ENCODE assay signal across 14 cellular contexts in the genomic region with DNA sequence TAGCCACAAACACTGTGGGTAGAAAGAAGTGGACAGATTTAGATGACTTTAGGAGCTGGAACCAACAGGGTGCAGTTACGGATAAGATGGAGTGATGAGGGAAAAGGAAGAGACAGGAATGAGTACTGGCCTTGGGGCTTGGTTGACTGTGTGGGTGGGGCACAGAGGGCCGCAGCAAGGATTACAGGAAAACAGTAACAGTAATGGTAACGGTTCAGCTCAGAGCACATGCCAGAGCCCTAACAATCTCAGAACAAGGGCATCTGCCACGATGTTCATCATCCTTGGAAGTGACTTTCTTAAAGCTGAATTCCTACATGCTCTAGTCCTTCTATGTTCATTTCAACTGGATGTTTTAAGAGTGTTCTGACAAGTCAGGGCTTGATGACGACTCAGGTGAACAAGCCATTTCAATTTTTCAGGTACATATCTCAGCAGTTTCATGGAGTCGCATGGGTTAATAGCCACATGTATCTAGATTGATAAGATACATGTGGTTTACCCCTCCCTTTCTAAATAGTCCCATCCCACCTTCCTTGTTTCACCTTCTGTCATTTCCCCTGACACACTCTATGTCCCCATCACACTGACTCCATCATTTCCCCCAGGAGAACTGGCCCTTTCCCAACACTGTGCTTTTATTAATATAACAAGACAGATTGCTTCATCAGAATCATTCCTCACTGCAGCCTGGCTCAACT.
DNase-seq lines count a peak whose midpoint lies in the region; ATAC-seq and TF ChIP-seq lines count a peak whose summit lies in the region.
"Had no signal": no experiment of that assay in that cellular context is flagged by ENCODE, and none has a peak within 500 bp of the region (broad histone marks: within the 10 kb centered on the region; RNA-seq: fewer than 3 reads in every experiment).

No MANE protein-coding gene starts in this region.

- H3K4me3 ChIP-seq in RWPE2 (ENCODE audit: severe bottlenecking): no peak overlapping the region

- H3K27me3 ChIP-seq in RWPE2 (ENCODE audit: insufficient read depth, poor library complexity, severe bottlenecking): no peaks in the 10 kb centered on the region

- H3K27ac ChIP-seq in RWPE2 (ENCODE audit: poor library complexity, severe bottlenecking) (peak overlapping the region; percentile 27), epithelial cell of prostate (peak overlapping the region; percentile 56)

- H3K36me3 ChIP-seq in RWPE2 (ENCODE audit: low read depth): peaks cover 70% of the 10 kb centered on the region

- peak; percentile 33 for DNase-seq in EH (ENCODE audit: low read depth)
- no peak for DNase-seq in RWPE2 (ENCODE audit: low spot score)
- no peak for DNase-seq in epithelial cell of prostate (ENCODE audit: low read depth, low spot score)
- DNase-seq in omental fat pad (ENCODE audit: low spot score): no peak
- DNase-seq in KG1 (lab: John Stamatoyannopoulos, UW): no peak
- DNase-seq: activated CD4-positive, alpha-beta T cell treated with anti-CD3 and anti-CD28 coated beads for 4 hours; EL; head of caudate nucleus; MM.1S; stimulated activated CD4-positive, alpha-beta T cell treated with anti-CD3 and anti-CD28 coated beads, Interleukin-2, amount 100 ng/mL, for 24 hours; T-helper 2 cell; trophoblast cell had no signal

- no peak for TF ChIP-seq CTCF in RWPE2 (IDR thresholded peaks at IDR 0.05; ENCODE audit: poor library complexity, severe bottlenecking)
- no peak for TF ChIP-seq CTCF in omental fat pad (IDR thresholded peaks at IDR 0.05)

- ATAC-seq in RWPE2 (ENCODE audit: low read depth) (peak; percentile 72), omental fat pad (ENCODE audit: low FRiP score) (peak; percentile 64), HG03354 (IDR thresholded peaks at IDR 0.05; ENCODE audit: poor library complexity, severe bottlenecking, unreplicated experiment) (no peak), HG02938 (IDR thresholded peaks at IDR 0.05; ENCODE audit: unreplicated experiment) (no peak)

- no peaks in the 10 kb centered on the region for H3K9me3 ChIP-seq in RWPE2 (ENCODE audit: severe bottlenecking)

- peaks cover 10% of the 10 kb centered on the region for H3K4me1 ChIP-seq in RWPE2 (ENCODE audit: insufficient read depth, poor library complexity, severe bottlenecking)

Comparison
In these comparisons a context has a peak if more than half of its experiments do, and no peak if none do; other contexts are left out.
1. ATAC-seq: peak in RWPE2 (single experiment) and omental fat pad (single experiment); none in HG03354 (single experiment) and HG02938 (single experiment).